12 cellular contexts compared by ENCODE assay signal in the genomic region with DNA sequence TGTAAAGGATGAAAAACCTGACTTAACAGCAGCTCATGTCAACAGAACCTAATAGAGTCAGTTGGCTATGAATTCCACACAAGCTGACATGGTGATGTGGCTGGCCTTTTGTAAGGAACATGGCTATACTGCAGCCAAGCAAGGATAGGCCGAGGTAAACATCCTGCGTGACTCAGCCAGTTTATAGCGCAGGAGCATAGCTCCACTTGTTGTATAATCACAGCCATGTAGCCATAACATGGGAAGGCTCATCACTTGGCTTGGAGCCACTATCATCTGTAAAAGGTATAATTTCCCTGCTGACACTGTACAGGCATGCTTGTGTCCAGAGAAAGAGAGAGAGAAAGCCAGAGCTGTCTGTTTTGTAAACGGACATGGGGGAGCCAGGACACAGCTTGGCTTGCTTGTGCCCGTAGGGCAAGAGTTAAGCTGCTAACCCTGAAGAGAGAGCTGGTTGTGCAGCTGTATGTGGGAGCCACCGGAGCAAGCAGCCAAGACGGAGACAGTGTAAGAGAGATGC.
A peak's percentile ranks its signal among the peaks of the same experiment; 100 is the strongest.
DNase-seq lines count a peak whose midpoint lies in the region; ATAC-seq, FAIRE-seq and TF ChIP-seq lines count a peak whose summit lies in the region.
"Had no signal": no experiment of that assay in that cellular context is flagged by ENCODE, and none has a peak within 500 bp of the region (broad histone marks: within the 10 kb centered on the region; RNA-seq: fewer than 3 reads in every experiment).

No MANE protein-coding gene starts in this region.

- DNase-seq in AG04449 (ENCODE audit: low read depth, low spot score): peak; percentile 81
- peak; percentile 51 for DNase-seq in HTR-8/SVneo (ENCODE audit: insufficient read length, low spot score)
- peak; percentile 85 for DNase-seq in brain microvascular endothelial cell
- DNase-seq in left colon: peak in 1 of 2 donors; percentile 46
- no peak for DNase-seq in NCI-H128 (lab: John Stamatoyannopoulos, UW; ENCODE audit: unreplicated experiment)
- no peak for DNase-seq in AML-193 (lab: John Stamatoyannopoulos, UW)
- DNase-seq: stimulated activated naive CD8-positive, alpha-beta T cell treated with anti-CD3 and anti-CD28 coated beads, Interleukin-15, Interleukin-2, amounts not matched to agents 100 U/mL and 50 U/mL, for 24 hours; WERI-Rb-1 had no signal

- FAIRE-seq in HTR-8/SVneo (lab: Jason Lieb, UNC): peak; percentile 98

- no peak overlapping the region for H3K27ac ChIP-seq in brain microvascular endothelial cell
- H3K27ac ChIP-seq: BLaER1, WERI-Rb-1 had no signal

- no peaks in the 10 kb centered on the region for H3K27me3 ChIP-seq in brain microvascular endothelial cell (replicated peaks)
- H3K27me3 ChIP-seq: BLaER1 had no signal

- H3K4me3 ChIP-seq in AG04449 (ENCODE audit: low read depth, low read length): no peak overlapping the region
- no peak overlapping the region for H3K4me3 ChIP-seq in brain microvascular endothelial cell (ENCODE audit: low read depth, low read length)
- H3K4me3 ChIP-seq: BLaER1 had no signal

- in situ Hi-C loops in brain microvascular endothelial cell (cut with HindIII; ENCODE audit: low pct_ligation_motif_present, low sequenced_read_pairs): no loop called here

- TF ChIP-seq CTCF in AG04449 (IDR thresholded peaks at IDR 0.05; ENCODE audit: insufficient read depth, low read length, missing control alignments) (no peak), brain microvascular endothelial cell (IDR thresholded peaks at IDR 0.05; ENCODE audit: low read depth, low read length, missing control alignments) (no peak)

- H3K36me3 ChIP-seq in brain microvascular endothelial cell (replicated peaks): no peaks in the 10 kb centered on the region
- H3K36me3 ChIP-seq: BLaER1, WERI-Rb-1 had no signal

- POLR2A ChIA-PET in AG04449 (lab: Yijun Ruan, JAX): no interaction called here

- ATAC-seq in left colon: peak; percentile 42
- ATAC-seq in GM19397 (IDR thresholded peaks at IDR 0.05; ENCODE audit: unreplicated experiment): no peak
- no peak for ATAC-seq in GM21786 (IDR thresholded peaks at IDR 0.05; ENCODE audit: unreplicated experiment)
- ATAC-seq: natural killer cell treated with Interleukin-12 subunit alpha and Interleukin-12 subunit beta and Interleukin-15 and Interleukin-18, amount 100 ng/mL, for 72 hours; stimulated activated naive CD8-positive, alpha-beta T cell treated with anti-CD3 and anti-CD28 coated beads, Interleukin-15, Interleukin-2, amounts not matched to agents 100 U/mL and 50 U/mL, for 24 hours had no signal

- intact Hi-C loops in left colon (cut with DNase I, micrococcal nuclease): no loop called here

- CTCF ChIA-PET in AG04449 (lab: Yijun Ruan, JAX): interaction anchor here (1.0 to 1.3 kb wide), 3 partner anchors 84 to 223 kb away, joined by 3 read pairs; no protein-coding TSS in a partner anchor

Comparison
In these comparisons a context has a peak if more than half of its experiments do, and no peak if none do; other contexts are left out.
1. DNase-seq: peak in AG04449 (single experiment), HTR-8/SVneo (single experiment) and brain microvascular endothelial cell (single experiment); none in NCI-H128 (single experiment) and AML-193 (0 of 2).